In genomic region chr12:51847830-51848727, GRCh38 we compare ENCODE assay signal across 8 cellular contexts. TPM values are rescaled to one million over a fixed set of nuclear protein-coding genes. Genes with fewer than 3 reads are reported as not detected.
DNase-seq lines count a peak whose midpoint lies in the region; ATAC-seq and TF ChIP-seq lines count a peak whose summit lies in the region.

FIGNL2 (minus strand) TSS chr12:51848718; CDS start chr12:51822413, 26,305 bp downstream.

- ATAC-seq in Right ventricle myocardium superior (ENCODE audit: poor library complexity) = peak; percentile 41
- ATAC-seq in GM18858 (IDR thresholded peaks at IDR 0.05; ENCODE audit: unreplicated experiment) = no peak
- no peak for ATAC-seq in GM21786 (IDR thresholded peaks at IDR 0.05; ENCODE audit: unreplicated experiment)
- ATAC-seq in GM19351 (IDR thresholded peaks at IDR 0.05; ENCODE audit: unreplicated experiment) = no peak

- intact Hi-C loops in Right ventricle myocardium superior (cut with DNase I) (no loop called here), ovary (cut with DNase I) (no loop called here)

- H3K4me3 ChIP-seq in ovary = peak within 1 kb of the TSS; percentile 31

- 1 to 7% (median 2%) methylated on average over 19 to 84 of the region's 84 CpGs for WGBS in ovary, 3 donors

- H3K27me3 ChIP-seq in ovary = no peaks in the 10 kb centered on the region

- no peak for TF ChIP-seq POLR2A in ovary (IDR thresholded peaks at IDR 0.05)

- no peaks in the 10 kb centered on the region for H3K36me3 ChIP-seq in ovary

- H3K27ac ChIP-seq in ovary = peak within 1 kb of the TSS in 1 of 2 donors; percentile 32

- no peak for TF ChIP-seq EP300 in ovary (IDR thresholded peaks at IDR 0.05)

- no peaks in the 10 kb centered on the region for H3K9me3 ChIP-seq in ovary

- TF ChIP-seq CTCF in ovary (IDR thresholded peaks at IDR 0.05) = no peak

- H3K4me1 ChIP-seq in ovary (ENCODE audit: insufficient read depth) = peaks cover 2% of the 10 kb centered on the region

- DNase-seq in AG20443 (ENCODE audit: low spot score) (peak; percentile 49), NCI-H69 (lab: John Stamatoyannopoulos, UW) (peak; percentile 49), Right ventricle myocardium superior (peak; percentile 54), ovary (no peak), NCI-H82 treated with DMSO at 0.1 percent for 48 hours (lab: John Stamatoyannopoulos, UW; ENCODE audit: unreplicated experiment) (no peak)

RNA-seq across cellular contexts. Expression of gene FIGNL2, which starts in this region (rescaled TPM):
- total RNA-seq in Right ventricle myocardium superior = 0.30 TPM
- total RNA-seq in ovary = under 1 TPM; 0.11 to 0.50 (median 0.33) TPM
- under 1 TPM; 0.18 to 0.22 TPM for polyA plus RNA-seq in ovary

Comparison
In these comparisons a context has a peak if more than half of its experiments do, and no peak if none do; other contexts are left out.
1. Peak in DNase-seq and ATAC-seq in Right ventricle myocardium superior; RNA of the gene not detected or under 1 TPM.
2. DNase-seq: peak in AG20443 (single experiment) and NCI-H69 (single experiment); none in ovary (0 of 5) and NCI-H82 treated with DMSO at 0.1 percent for 48 hours (single experiment).